Comparison of ENCODE assay signal across 8 cellular contexts in the genomic region with DNA sequence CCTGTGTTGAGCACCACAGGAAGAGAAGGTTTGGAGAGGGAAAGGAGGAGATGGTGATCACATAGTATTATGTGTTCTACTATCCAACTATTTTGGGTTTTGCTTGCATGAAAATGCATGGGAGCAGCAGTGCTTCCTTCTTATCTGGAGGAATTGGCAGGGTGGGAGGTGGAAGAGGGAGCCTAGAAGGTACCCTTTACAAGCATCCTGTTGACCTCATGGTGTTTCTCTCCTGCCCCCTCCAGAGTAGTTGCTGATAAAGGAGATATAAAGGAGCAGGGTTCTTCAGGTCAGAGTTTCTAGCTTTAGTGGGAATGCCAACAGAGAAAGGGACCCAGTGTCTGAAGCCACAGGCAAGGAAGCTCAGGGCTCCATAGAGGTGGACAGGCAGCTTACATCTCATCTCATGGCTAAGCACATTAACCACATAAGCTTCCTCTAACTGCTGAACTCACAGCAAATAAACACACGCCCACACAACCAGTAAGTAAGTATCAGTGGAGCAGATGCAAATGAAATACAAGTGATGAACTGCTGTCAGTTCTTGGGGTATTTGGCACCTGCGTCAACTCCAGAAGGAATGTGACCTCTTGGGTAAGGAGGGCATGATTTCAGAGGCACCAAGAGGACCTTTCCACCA.
DNase-seq lines count a peak whose midpoint lies in the region; ATAC-seq and TF ChIP-seq lines count a peak whose summit lies in the region.

No MANE protein-coding gene starts in this region.

- H3K14ac ChIP-seq in IMR-90 (replicated peaks; ENCODE audit: low read depth, low read length): peak overlapping the region; percentile 73

- dilution Hi-C loops in IMR-90 (cut with HindIII; ENCODE audit: low sequenced_read_pairs, unreplicated experiment): no loop called here

- TF ChIP-seq CTCF in IMR-90 (conservative IDR thresholded peaks at IDR 0.05; ENCODE audit: low read depth, low read length) (no peak), endothelial cell (IDR thresholded peaks at IDR 0.05; ENCODE audit: unreplicated experiment) (no peak)

- CTCF ChIA-PET in IMR-90 (lab: Yijun Ruan, JAX): interaction anchor here (0.6 to 0.8 kb wide), 2 partner anchors 15 to 246 kb away, joined by 3 read pairs; no protein-coding TSS in a partner anchor

- no peaks in the 10 kb centered on the region for H4K20me1 ChIP-seq in IMR-90 (ENCODE audit: insufficient read depth, low read length)

- peak overlapping the region; percentile 1 to 82 for H4K8ac ChIP-seq in IMR-90 (ENCODE audit: low read depth in 2 of 2, low read length in 2 of 2)

- H4K91ac ChIP-seq in IMR-90 (ENCODE audit: insufficient read depth, low read depth, low read length): peak overlapping the region; percentile 54

- H2BK120ac ChIP-seq in IMR-90 (ENCODE audit: low read depth, low read length): peak overlapping the region; percentile 92

- BruUV-seq in IMR-90 (replicated peaks; lab: Mats Ljungman, UMichigan): no TSS peak

- H3K27me3 ChIP-seq in IMR-90 (ENCODE audit: control insufficient read depth, insufficient read depth, low read length): no peaks in the 10 kb centered on the region

- peaks cover 12% of the 10 kb centered on the region for H3K36me3 Mint-ChIP-seq in endothelial cell (ENCODE audit: low read depth, unreplicated experiment)

- peak overlapping the region; percentile 33 for H3K4me3 Mint-ChIP-seq in endothelial cell (ENCODE audit: unreplicated experiment)

- H2AK5ac ChIP-seq in IMR-90 (ENCODE audit: low read depth, low read length): peak overlapping the region; percentile 45

- no peak overlapping the region for H3K9ac ChIP-seq in IMR-90 (ENCODE audit: low read depth, low read length)

- ATAC-seq in GM21515 (IDR thresholded peaks at IDR 0.05; ENCODE audit: unreplicated experiment): peak; percentile 94
- ATAC-seq in IMR-90 (ENCODE audit: low read depth): peak; percentile 61

- peak overlapping the region; percentile 87 for H4K5ac ChIP-seq in IMR-90 (ENCODE audit: low read depth, low read length)

- intact Hi-C loops in IMR-90 (cut with micrococcal nuclease): no loop called here

- no peak for TF ChIP-seq RAD21 in IMR-90 (IDR thresholded peaks at IDR 0.05; ENCODE audit: low read length)

- peak overlapping the region; percentile 75 for H2AFZ ChIP-seq in IMR-90 (replicated peaks; ENCODE audit: low read length, poor library complexity)

- H3K4me2 ChIP-seq in IMR-90 (ENCODE audit: low read depth, low read length): no peak overlapping the region

- no peak overlapping the region for H3K4me3 ChIP-seq in IMR-90 (ENCODE audit: insufficient read depth, low read depth, low read length)

- peak overlapping the region; percentile 73 for H3K18ac ChIP-seq in IMR-90 (ENCODE audit: low read depth, low read length)

- no peaks in the 10 kb centered on the region for H3K36me3 ChIP-seq in IMR-90 (ENCODE audit: control insufficient read depth, insufficient read depth, low read length)

- peaks cover 7% of the 10 kb centered on the region for H3K4me1 Mint-ChIP-seq in endothelial cell (ENCODE audit: unreplicated experiment)

- WGBS in IMR-90 (ENCODE audit: extremely low coverage in 2 of 2, insufficient read length in 1 of 2), 2 experiments: no CpG with 5 or more reads among the region's 2 CpGs

- peak overlapping the region; percentile 96 for H2BK20ac ChIP-seq in IMR-90 (ENCODE audit: low read depth, low read length)

- H3K23ac ChIP-seq in IMR-90 (ENCODE audit: low read depth, low read length): peak overlapping the region; percentile 19

- peak overlapping the region; percentile 55 for H3K27ac ChIP-seq in IMR-90 (ENCODE audit: insufficient read depth, low read length)

- H3K27me3 Mint-ChIP-seq in endothelial cell (ENCODE audit: unreplicated experiment): no peaks in the 10 kb centered on the region

- POLR2A ChIA-PET in IMR-90 (lab: Charles Lee; ENCODE audit: unreplicated experiment): interaction anchor here (0.7 to 1.0 kb wide), 3 partner anchors 21 to 190 kb away, joined by 3 read pairs; no protein-coding TSS in a partner anchor

- peaks cover 8% of the 10 kb centered on the region for H3K9me1 ChIP-seq in IMR-90 (ENCODE audit: insufficient read depth, low read length)

- peaks cover 20% of the 10 kb centered on the region for H3K4me1 ChIP-seq in IMR-90 (ENCODE audit: control insufficient read depth, insufficient read depth, low read length)

- H2BK15ac ChIP-seq in IMR-90 (ENCODE audit: low read depth, low read length): peak overlapping the region; percentile 48; the same call in 2 of the 3 replicates

- in situ Hi-C loops in IMR-90 (cut with MboI; ENCODE audit: low sequenced_read_pairs): no loop called here

- no peak overlapping the region for H3K27ac Mint-ChIP-seq in endothelial cell (ENCODE audit: unreplicated experiment)

- H2AK9ac ChIP-seq in IMR-90 (replicated peaks; ENCODE audit: low read depth, low read length, poor library complexity): peak overlapping the region; percentile 29

- peak overlapping the region; percentile 99 for H2BK5ac ChIP-seq in IMR-90 (ENCODE audit: low read depth, low read length, poor library complexity, severe bottlenecking)

- H3K9me3 Mint-ChIP-seq in endothelial cell (ENCODE audit: unreplicated experiment): peaks cover 11% of the 10 kb centered on the region

- H3K9me3 ChIP-seq in IMR-90 (ENCODE audit: control insufficient read depth, insufficient read depth, low read length): no peaks in the 10 kb centered on the region

- TF ChIP-seq POLR2A in IMR-90 (IDR thresholded peaks at IDR 0.05; ENCODE audit: low read depth, low read length): no peak

- DNase-seq in ELR (ENCODE audit: low read depth) (peak; percentile 51), IMR-90 (peak; percentile 80), endothelial cell (ENCODE audit: low spot score) (no peak), NCI-H1048 (lab: John Stamatoyannopoulos, UW) (no peak), NCI-H1105 (lab: John Stamatoyannopoulos, UW) (no peak), iPS-NIHi11 (ENCODE audit: low spot score) (no peak)
- DNase-seq in stimulated activated CD4-positive, alpha-beta T cell treated with anti-CD3 and anti-CD28 coated beads, Interleukin-1b, Interleukin-23, amount 100 ng/mL, for 48 hours: no peak

- H3K79me1 ChIP-seq in IMR-90 (ENCODE audit: low read depth in 1 of 2, low read length in 2 of 2): peaks cover 6 to 35% of the 10 kb centered on the region in 2 experiments; a peak in 3 of 4 replicates

- H3K56ac ChIP-seq in IMR-90 (ENCODE audit: extremely low read depth, insufficient read depth, low read length): peak overlapping the region; percentile 38; the same call in 1 of the 2 replicates

- peak overlapping the region; percentile 76 for H3K4ac ChIP-seq in IMR-90 (ENCODE audit: low read depth, low read length)

TF ChIP-seq in IMR-90, 13 proteins besides CTCF, POLR2A, EP300 and RAD21:
- TF ChIP-seq RCOR1 (IDR thresholded peaks at IDR 0.05; ENCODE audit: insufficient replicate concordance, low read length) (no peak), MAFK (IDR thresholded peaks at IDR 0.05; ENCODE audit: low read depth, low read length) (0 out of 2 replicates have a peak, but pooled peaks have one; percentile 11)

Comparison
In these comparisons a context has a peak if more than half of its experiments do, and no peak if none do; other contexts are left out.
1. DNase-seq: peak in ELR (single experiment) and IMR-90 (single experiment); none in endothelial cell (single experiment), NCI-H1048 (single experiment), stimulated activated CD4-positive, alpha-beta T cell treated with anti-CD3 and anti-CD28 coated beads, Interleukin-1b, Interleukin-23, amount 100 ng/mL, for 48 hours (single experiment), NCI-H1105 (single experiment) and iPS-NIHi11 (single experiment).